Comparison of ENCODE assay signal across 12 cellular contexts in genomic region chr17:57921342-57921741, GRCh38. TPM values are rescaled to one million over a fixed set of nuclear protein-coding genes. Genes with fewer than 3 reads are reported as not detected.
DNase-seq lines count a peak whose midpoint lies in the region; ATAC-seq and TF ChIP-seq lines count a peak whose summit lies in the region.
"Had no signal": no experiment of that assay in that cellular context is flagged by ENCODE, and none has a peak within 500 bp of the region (broad histone marks: within the 10 kb centered on the region; RNA-seq: fewer than 3 reads in every experiment).

No MANE protein-coding gene starts in this region.

- TF ChIP-seq POLR2A in breast epithelium (IDR thresholded peaks at IDR 0.05) = no peak

- DNase-seq in AG20443 (ENCODE audit: low spot score) = peak; percentile 49
- peak in 1 of 2 donors; percentile 46 for DNase-seq in breast epithelium (ENCODE audit: low spot score in 2 of 2)
- DNase-seq in right atrium auricular region (ENCODE audit: low spot score) = no peak
- DNase-seq in psoas muscle = peak; percentile 29 to 66
- no peak for DNase-seq in NCI-H2081 treated with DMSO at 0.1 percent for 48 hours (lab: John Stamatoyannopoulos, UW)
- DNase-seq in NCI-H2107 treated with DMSO at 0.1 percent for 48 hours (lab: John Stamatoyannopoulos, UW; ENCODE audit: unreplicated experiment) = no peak
- DNase-seq: activated CD4-positive, CD25-positive, alpha-beta regulatory T cell treated with anti-CD3 and anti-CD28 coated beads, Interleukin-2, amount 50 U/mL, for 72 hours; BE2C; SIG-M5; stimulated activated CD4-positive, alpha-beta T cell treated with anti-CD3 and anti-CD28 coated beads, Interleukin-2, amount 100 ng/mL, for 48 hours had no signal

- no peak for TF ChIP-seq CTCF in breast epithelium (IDR thresholded peaks at IDR 0.05)
- no peak for TF ChIP-seq CTCF in right atrium auricular region (IDR thresholded peaks at IDR 0.05)
- no peak for TF ChIP-seq CTCF in psoas muscle (IDR thresholded peaks at IDR 0.05)

- intact Hi-C loops in breast epithelium (cut with DNase I; ENCODE audit: low total_unique reads) = no loop called here
- intact Hi-C loops in psoas muscle (cut with DNase I) = no loop called here

- no peak for ATAC-seq in psoas muscle
- no peak for ATAC-seq in HG02981 (IDR thresholded peaks at IDR 0.05; ENCODE audit: unreplicated experiment)
- no peak for ATAC-seq in HG03439 (IDR thresholded peaks at IDR 0.05; ENCODE audit: unreplicated experiment)

- no peaks in the 10 kb centered on the region for H3K27me3 ChIP-seq in breast epithelium
- H3K27me3 ChIP-seq in right atrium auricular region = no peaks in the 10 kb centered on the region
- H3K27me3 ChIP-seq in psoas muscle (ENCODE audit: insufficient read depth in 3 of 3, low read length in 2 of 3) = no peaks in the 10 kb centered on the region
- H3K27me3 ChIP-seq: BE2C had no signal

- H3K9me3 ChIP-seq in breast epithelium = no peaks in the 10 kb centered on the region
- no peaks in the 10 kb centered on the region for H3K9me3 ChIP-seq in right atrium auricular region
- no peaks in the 10 kb centered on the region for H3K9me3 ChIP-seq in psoas muscle
- H3K9me3 ChIP-seq: BE2C had no signal

- H3K36me3 ChIP-seq in breast epithelium = no peaks in the 10 kb centered on the region
- no peaks in the 10 kb centered on the region for H3K36me3 ChIP-seq in right atrium auricular region
- H3K36me3 ChIP-seq in psoas muscle (ENCODE audit: insufficient read depth in 1 of 2, low read depth in 1 of 2) = no peaks in the 10 kb centered on the region
- H3K36me3 ChIP-seq: BE2C had no signal

- peak overlapping the region; percentile 78 to 86 for H3K27ac ChIP-seq in breast epithelium
- H3K27ac ChIP-seq in right atrium auricular region = peak overlapping the region; percentile 68 to 73
- H3K27ac ChIP-seq in psoas muscle = peak overlapping the region; percentile 60

- WGBS in psoas muscle, 3 donors = 7 to 37% (median 14%) methylated on average over 7 of the region's 7 CpGs

- H3K4me3 ChIP-seq in breast epithelium (peak overlapping the region in 1 of 3 donors; percentile 3), right atrium auricular region (no peak overlapping the region), psoas muscle (no peak overlapping the region)

- peaks cover 10 to 13% of the 10 kb centered on the region in 2 donors for H3K4me1 ChIP-seq in breast epithelium
- H3K4me1 ChIP-seq in right atrium auricular region = peaks cover 0 to 76% of the 10 kb centered on the region in 2 donors
- H3K4me1 ChIP-seq in psoas muscle = peaks cover 70% of the 10 kb centered on the region

RNA-seq across cellular contexts. Expression of gene CUEDC1, which starts 33.9 kb away (rescaled TPM):
- total RNA-seq in breast epithelium (10 to 100 TPM; 13.0 to 18.0 (median 14.5) TPM), right atrium auricular region (10 to 100 TPM; 32.5 to 33.3 TPM), psoas muscle (10 to 100 TPM; 31.1 to 67.2 (median 47.4) TPM)
- 10 to 100 TPM; 28.0 to 56.5 (median 46.4) TPM for polyA plus RNA-seq in psoas muscle

Comparison
In these comparisons a context has a peak if more than half of its experiments do, and no peak if none do; other contexts are left out.
1. DNase-seq: peak in AG20443 (single experiment) and psoas muscle (2 of 2); none in right atrium auricular region (single experiment), NCI-H2081 treated with DMSO at 0.1 percent for 48 hours (single experiment) and NCI-H2107 treated with DMSO at 0.1 percent for 48 hours (single experiment).
2. Peak in every context shown above with its lines, with median percentiles within 50 percentile points of each other: H3K27ac ChIP-seq.